ENCODE assay signal across 8 cellular contexts in genomic region chr6:29649701-29650673, GRCh38. TPM values are rescaled to one million over a fixed set of nuclear protein-coding genes. Genes with fewer than 3 reads are reported as not detected.
DNase-seq lines count a peak whose midpoint lies in the region; ATAC-seq and TF ChIP-seq lines count a peak whose summit lies in the region.

No MANE protein-coding gene starts in this region.

- peak overlapping the region; percentile 97 for H3K4me3 Mint-ChIP-seq in activated B cell treated with CpG ODN at 0.5 μM for 24 hours
- H3K4me3 Mint-ChIP-seq in central memory CD8-positive, alpha-beta T cell = peak overlapping the region; percentile 94

- peaks cover 17% of the 10 kb centered on the region for H3K4me1 Mint-ChIP-seq in activated B cell treated with CpG ODN at 0.5 μM for 24 hours
- H3K4me1 Mint-ChIP-seq in central memory CD8-positive, alpha-beta T cell = peaks cover 11% of the 10 kb centered on the region

- no peaks in the 10 kb centered on the region for H3K36me3 Mint-ChIP-seq in activated B cell treated with CpG ODN at 0.5 μM for 24 hours (ENCODE audit: low read depth)
- H3K36me3 Mint-ChIP-seq in central memory CD8-positive, alpha-beta T cell (ENCODE audit: insufficient read depth) = peaks cover 6% of the 10 kb centered on the region

- CTCF ChIA-PET in activated B cell treated with CpG ODN at 0.5 μM for 24 hours (lab: Charles Lee) = interaction anchor here (0.7 to 2.6 kb wide), 18 partner anchors 9 to 411 kb away, joined by 3 to 30 read pairs (median 4); partner anchors contain the start of genes GABBR1 and POLR1H

- peak overlapping the region; percentile 100 for H3K27ac Mint-ChIP-seq in activated B cell treated with CpG ODN at 0.5 μM for 24 hours
- H3K27ac Mint-ChIP-seq in central memory CD8-positive, alpha-beta T cell (ENCODE audit: low read depth) = peak overlapping the region; percentile 99

- POLR2A ChIA-PET in activated B cell treated with CpG ODN at 0.5 μM for 24 hours (lab: Charles Lee) = interaction anchor here (0.7 to 3.3 kb wide), 20 partner anchors 8 to 1925 kb away, joined by 3 to 47 read pairs (median 5); partner anchors contain the start of genes GABBR1, PPP1R11, TRIM27 and TRIM39

- H3K9me3 Mint-ChIP-seq in activated B cell treated with CpG ODN at 0.5 μM for 24 hours = no peaks in the 10 kb centered on the region
- H3K9me3 Mint-ChIP-seq in central memory CD8-positive, alpha-beta T cell = no peaks in the 10 kb centered on the region

- intact Hi-C loops in activated B cell treated with CpG ODN at 0.5 μM for 24 hours (cut with micrococcal nuclease) = loop anchor here (1.0 to 10.0 kb wide), 7 partner anchors 16 to 295 kb away; partner anchors contain the start of genes HLA-A and HLA-F

- H3K4me3 ChIP-seq in AG09309 (ENCODE audit: control insufficient read depth, low read depth, low read length) = peak overlapping the region; percentile 32

- H3K27me3 Mint-ChIP-seq in activated B cell treated with CpG ODN at 0.5 μM for 24 hours = no peaks in the 10 kb centered on the region
- H3K27me3 Mint-ChIP-seq in central memory CD8-positive, alpha-beta T cell = peaks cover 13% of the 10 kb centered on the region

- ATAC-seq in GM18909 (IDR thresholded peaks at IDR 0.05; ENCODE audit: poor library complexity, unreplicated experiment) (peak; percentile 96), HG03175 (IDR thresholded peaks at IDR 0.05; ENCODE audit: unreplicated experiment) (peak; percentile 97), activated B cell treated with CpG ODN at 0.5 μM for 24 hours (ENCODE audit: low read depth) (peak; percentile 94)
- ATAC-seq in central memory CD8-positive, alpha-beta T cell (replicated peaks; ENCODE audit: extremely low read depth, poor library complexity, severe bottlenecking) = peak; percentile 96

- peak; percentile 74 for DNase-seq in AG09309 (ENCODE audit: low read depth)
- DNase-seq in NCI-H2227 treated with DMSO at 0.1 percent for 48 hours (lab: John Stamatoyannopoulos, UW) = peak; percentile 98
- DNase-seq in activated B cell treated with CpG ODN at 0.5 μM for 24 hours = peak; percentile 87
- DNase-seq in central memory CD8-positive, alpha-beta T cell (ENCODE audit: low spot score in 2 of 2) = peak; percentile 96 to 97
- DNase-seq in islet precursor cell = peak; percentile 97
- peak; percentile 95 to 98 (median 97) for DNase-seq in stimulated activated CD4-positive, alpha-beta T cell treated with anti-CD3 and anti-CD28 coated beads, Interleukin-12 subunit alpha, Interleukin-12 subunit beta, amount 100 ng/mL, for 48 hours (ENCODE audit: low read depth in 2 of 3, low spot score in 1 of 3)

- peak; percentile 93 for TF ChIP-seq CTCF in AG09309 (IDR thresholded peaks at IDR 0.05; ENCODE audit: control insufficient read depth, insufficient read depth, low read depth, low read length, missing control alignments)
- peak; percentile 89 for TF ChIP-seq CTCF in activated B cell treated with CpG ODN at 0.5 μM for 24 hours (IDR thresholded peaks at IDR 0.05)

RNA-seq across cellular contexts. Expression of gene MOG, which starts 6.9 kb away (rescaled TPM):
- not detected in 2 replicates for total RNA-seq in activated B cell treated with CpG ODN at 0.5 μM for 24 hours

RNA-seq across cellular contexts. Expression of gene GABBR1, which starts 17.0 kb away (rescaled TPM):
- 88.9 and 117 TPM in 2 replicates for total RNA-seq in activated B cell treated with CpG ODN at 0.5 μM for 24 hours

RNA-seq across cellular contexts. Expression of gene ZFP57, which starts 31.0 kb away (rescaled TPM):
- 5.2 and 5.5 TPM in 2 replicates for total RNA-seq in activated B cell treated with CpG ODN at 0.5 μM for 24 hours

Comparison
In these comparisons a context has a peak if more than half of its experiments do, and no peak if none do; other contexts are left out.
1. Peak in every context shown above with its lines: DNase-seq, ATAC-seq and H3K4me3 ChIP-seq.